Comparison of ENCODE assay signal across 26 cellular contexts in genomic region chr21:31795992-31796391, GRCh38.
DNase-seq lines count a peak whose midpoint lies in the region; ATAC-seq, FAIRE-seq and TF ChIP-seq lines count a peak whose summit lies in the region.
"Had no signal": no experiment of that assay in that cellular context is flagged by ENCODE, and none has a peak within 500 bp of the region (broad histone marks: within the 10 kb centered on the region; RNA-seq: fewer than 3 reads in every experiment).

No MANE protein-coding gene starts in this region.

- H3K9me3 ChIP-seq in osteoblast (ENCODE audit: low read depth, low read length): no peaks in the 10 kb centered on the region
- H3K9me3 ChIP-seq in upper lobe of right lung: no peaks in the 10 kb centered on the region
- H3K9me3 ChIP-seq: BE2C, HAP-1, MG63, SK-N-SH had no signal

- H3K4me2 ChIP-seq in osteoblast (ENCODE audit: insufficient read depth, low read length): no peak overlapping the region
- H3K4me2 ChIP-seq: SK-N-SH had no signal

- intact Hi-C loops in natural killer cell (cut with micrococcal nuclease) (no loop called here), upper lobe of right lung (cut with DNase I) (no loop called here), sciatic nerve (cut with DNase I) (no loop called here)

- FAIRE-seq in bronchial epithelial cell (lab: Jason Lieb, UNC): no peak
- FAIRE-seq: GM12878, RCC 7860 had no signal

- no peaks in the 10 kb centered on the region for H3K36me3 ChIP-seq in bronchial epithelial cell (ENCODE audit: control insufficient read depth, insufficient read depth, low read length)
- no peaks in the 10 kb centered on the region for H3K36me3 ChIP-seq in osteoblast (ENCODE audit: insufficient read depth, low read length)
- no peaks in the 10 kb centered on the region for H3K36me3 ChIP-seq in upper lobe of right lung
- H3K36me3 ChIP-seq: BE2C, HAP-1, MG63 had no signal

- H3K4me1 ChIP-seq in osteoblast (ENCODE audit: insufficient read depth, low read length) (no peaks in the 10 kb centered on the region), upper lobe of right lung (no peaks in the 10 kb centered on the region)
- H3K4me1 ChIP-seq: BE2C, HAP-1 had no signal

- H3K27ac ChIP-seq in osteoblast (ENCODE audit: low read depth, low read length): no peak overlapping the region
- H3K27ac ChIP-seq in upper lobe of right lung: no peak overlapping the region

- peaks cover 0 to 12% of the 10 kb centered on the region in 2 donors for H3K27me3 Mint-ChIP-seq in natural killer cell (ENCODE audit: low read depth in 2 of 2)

- H4K20me1 ChIP-seq in osteoblast (ENCODE audit: insufficient read depth, low read length): no peaks in the 10 kb centered on the region

- no peaks in the 10 kb centered on the region for H3K79me2 ChIP-seq in osteoblast (ENCODE audit: insufficient read depth, low read length)

- no peak overlapping the region for H2AFZ ChIP-seq in osteoblast (ENCODE audit: low read length)

- H3K4me3 Mint-ChIP-seq in natural killer cell: no peak overlapping the region
- H3K4me3 Mint-ChIP-seq: CD14-positive monocyte; CD8-positive, alpha-beta memory T cell had no signal

- H3K4me1 Mint-ChIP-seq in natural killer cell: no peaks in the 10 kb centered on the region
- H3K4me1 Mint-ChIP-seq: CD8-positive, alpha-beta memory T cell had no signal

- ATAC-seq in natural killer cell (no peak), upper lobe of right lung (no peak), sciatic nerve (no peak)
- ATAC-seq: GM12878 had no signal

- TF ChIP-seq CTCF in bronchial epithelial cell (IDR thresholded peaks at IDR 0.05; ENCODE audit: insufficient read depth, low read length, severe bottlenecking) (no peak), fibroblast of mammary gland (conservative IDR thresholded peaks at IDR 0.05; ENCODE audit: control insufficient read depth, insufficient read depth, low read depth, low read length) (no peak), osteoblast (IDR thresholded peaks at IDR 0.05; ENCODE audit: extremely low read depth, low read depth, low read length) (no peak), natural killer cell (IDR thresholded peaks at IDR 0.05) (no peak), upper lobe of right lung (IDR thresholded peaks at IDR 0.05) (no peak)

- H3K4me3 ChIP-seq in bronchial epithelial cell (ENCODE audit: low read depth, low read length) (no peak overlapping the region), fibroblast of mammary gland (ENCODE audit: control insufficient read depth, low read depth, low read length) (no peak overlapping the region), osteoblast (ENCODE audit: insufficient read depth, low read length) (no peak overlapping the region), upper lobe of right lung (no peak overlapping the region)
- H3K4me3 ChIP-seq: GM12878, HAP-1, MG63 had no signal

- no peaks in the 10 kb centered on the region for H3K27me3 ChIP-seq in bronchial epithelial cell (ENCODE audit: control insufficient read depth, insufficient read depth, low read length)
- H3K27me3 ChIP-seq in osteoblast (ENCODE audit: insufficient read depth, low read length): no peaks in the 10 kb centered on the region
- no peaks in the 10 kb centered on the region for H3K27me3 ChIP-seq in upper lobe of right lung
- H3K27me3 ChIP-seq: BE2C, MG63 had no signal

- no peak overlapping the region for H3K27ac Mint-ChIP-seq in natural killer cell
- H3K27ac Mint-ChIP-seq: CD14-positive monocyte; CD8-positive, alpha-beta memory T cell had no signal

- no peaks in the 10 kb centered on the region for H3K36me3 Mint-ChIP-seq in natural killer cell
- H3K36me3 Mint-ChIP-seq: CD14-positive monocyte; CD8-positive, alpha-beta memory T cell had no signal

- H3K9me3 Mint-ChIP-seq in natural killer cell: no peaks in the 10 kb centered on the region
- H3K9me3 Mint-ChIP-seq: CD8-positive, alpha-beta memory T cell had no signal

- DNase-seq in bronchial epithelial cell (ENCODE audit: low read depth) (peak; percentile 71), fibroblast of mammary gland (ENCODE audit: low read depth) (peak; percentile 51), osteoblast (ENCODE audit: insufficient read length, low spot score, missing footprints) (peak; percentile 62), HuH-7 (ENCODE audit: low spot score) (no peak), natural killer cell (no peak), upper lobe of right lung (no peak), sciatic nerve (ENCODE audit: low spot score) (no peak)
- DNase-seq: BE2C; CD8-positive, alpha-beta memory T cell; DMS 273 treated with DMSO at 0.1 percent for 48 hours; DMS79; EL; GDM1; GOT3; IMR-90; KG1; MG63; NCI-H2029; NCI-H524; NCI-H774; SIG-M5; SK-N-SH had no signal

Comparison
In these comparisons a context has a peak if more than half of its experiments do, and no peak if none do; other contexts are left out.
1. DNase-seq: peak in bronchial epithelial cell (single experiment), fibroblast of mammary gland (single experiment) and osteoblast (single experiment); none in HuH-7 (single experiment), natural killer cell (single experiment), upper lobe of right lung (single experiment) and sciatic nerve (single experiment).